ENCODE assay signal across 17 cellular contexts in the genomic region with DNA sequence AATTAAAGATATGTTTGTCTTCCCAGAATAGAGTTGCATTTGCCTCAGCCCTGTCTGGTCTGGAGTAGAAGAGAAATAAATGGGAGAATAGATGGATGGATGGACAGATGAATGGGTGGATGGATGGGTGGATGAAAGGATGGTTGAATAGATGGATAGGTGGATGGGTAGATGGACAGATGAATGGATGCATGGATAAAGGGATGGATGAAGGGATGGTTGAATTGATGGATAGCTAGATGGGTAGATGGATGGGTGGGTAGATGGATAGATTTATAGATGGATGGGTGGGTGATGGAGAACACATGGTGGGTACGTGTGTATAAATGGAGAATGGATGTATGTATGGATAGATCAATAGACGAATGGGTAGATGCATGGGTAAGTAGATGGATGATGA. TPM values are rescaled to one million over a fixed set of nuclear protein-coding genes. Genes with fewer than 3 reads are reported as not detected.
DNase-seq lines count a peak whose midpoint lies in the region; ATAC-seq, FAIRE-seq and TF ChIP-seq lines count a peak whose summit lies in the region.
"Had no signal": no experiment of that assay in that cellular context is flagged by ENCODE, and none has a peak within 500 bp of the region (broad histone marks: within the 10 kb centered on the region; RNA-seq: fewer than 3 reads in every experiment).

No MANE protein-coding gene starts in this region.

- peaks cover 44 to 91% (median 77%) of the 10 kb centered on the region in 10 experiments for H3K4me1 ChIP-seq in BLaER1 treated with 17β-estradiol and CSF1 and Interleukin-3, amounts not matched to agents 10 nM and 100 nM
- peaks cover 25% of the 10 kb centered on the region for H3K4me1 ChIP-seq in neural progenitor cell

- H3K4me1 Mint-ChIP-seq in activated T-helper 17 cell treated with anti-CD3 and anti-CD28 coated beads, Interleukin-2, amount 50 U/mL, for 72 hours: peaks cover 16% of the 10 kb centered on the region
- H3K4me1 Mint-ChIP-seq in neural progenitor cell: peaks cover 30% of the 10 kb centered on the region

- peaks cover 6% of the 10 kb centered on the region for H3K36me3 Mint-ChIP-seq in activated T-helper 17 cell treated with anti-CD3 and anti-CD28 coated beads, Interleukin-2, amount 50 U/mL, for 72 hours (ENCODE audit: low read depth)
- no peaks in the 10 kb centered on the region for H3K36me3 Mint-ChIP-seq in neural progenitor cell
- H3K36me3 Mint-ChIP-seq: CD4-positive, alpha-beta memory T cell had no signal

- H2AFZ ChIP-seq in neural progenitor cell (replicated peaks): no peak overlapping the region
- H2AFZ ChIP-seq: PC-9 had no signal

- H4K20me1 ChIP-seq in BLaER1 treated with 17β-estradiol and CSF1 and Interleukin-3, amounts not matched to agents 10 nM and 100 nM: no peaks in the 10 kb centered on the region
- H4K20me1 ChIP-seq in neural progenitor cell (ENCODE audit: low read depth): no peaks in the 10 kb centered on the region

- peaks cover 16% of the 10 kb centered on the region for H3F3A ChIP-seq in neural progenitor cell (ENCODE audit: low read depth)

- no peaks in the 10 kb centered on the region for H3K9me3 ChIP-seq in BLaER1 treated with 17β-estradiol and CSF1 and Interleukin-3, amounts not matched to agents 10 nM and 100 nM (replicated peaks in 1 of 11)
- H3K9me3 ChIP-seq in neural progenitor cell (ENCODE audit: low read depth): no peaks in the 10 kb centered on the region
- H3K9me3 ChIP-seq: SJCRH30 had no signal

- peak; percentile 33 for FAIRE-seq in GM12892 (lab: Jason Lieb, UNC)

- no peak for ATAC-seq in activated T-helper 17 cell treated with anti-CD3 and anti-CD28 coated beads, Interleukin-2, amount 50 U/mL, for 72 hours (replicated peaks)

- no peak for TF ChIP-seq POLR2A in GM12892 (IDR thresholded peaks at IDR 0.05; ENCODE audit: low read depth, low read length)

- H3K4me3 ChIP-seq in BLaER1 treated with 17β-estradiol and CSF1 and Interleukin-3, amounts not matched to agents 10 nM and 100 nM: no peak overlapping the region
- no peak overlapping the region for H3K4me3 ChIP-seq in neural progenitor cell
- H3K4me3 ChIP-seq: GM23248, PC-9, SJCRH30 had no signal

- peak overlapping the region; percentile 2 for H3K27ac Mint-ChIP-seq in activated T-helper 17 cell treated with anti-CD3 and anti-CD28 coated beads, Interleukin-2, amount 50 U/mL, for 72 hours
- no peak overlapping the region for H3K27ac Mint-ChIP-seq in neural progenitor cell

- H3K79me2 ChIP-seq in neural progenitor cell (ENCODE audit: low read depth): no peaks in the 10 kb centered on the region

- H3K4me3 Mint-ChIP-seq in activated T-helper 17 cell treated with anti-CD3 and anti-CD28 coated beads, Interleukin-2, amount 50 U/mL, for 72 hours: peak overlapping the region; percentile 68
- no peak overlapping the region for H3K4me3 Mint-ChIP-seq in neural progenitor cell

- no peak for TF ChIP-seq CTCF in neural progenitor cell (IDR thresholded peaks at IDR 0.05)

- H3K27ac ChIP-seq in BLaER1 treated with 17β-estradiol and CSF1 and Interleukin-3, amounts not matched to agents 10 nM and 100 nM: peak overlapping the region in 9 of 11 experiments; percentile 77 to 92 (median 84); a peak in 16 of 22 replicates
- no peak overlapping the region for H3K27ac ChIP-seq in neural progenitor cell
- H3K27ac ChIP-seq: PC-9 had no signal

- no peaks in the 10 kb centered on the region for H3K36me3 ChIP-seq in BLaER1 treated with 17β-estradiol and CSF1 and Interleukin-3, amounts not matched to agents 10 nM and 100 nM
- no peaks in the 10 kb centered on the region for H3K36me3 ChIP-seq in neural progenitor cell
- H3K36me3 ChIP-seq: SJCRH30 had no signal

- peak overlapping the region; percentile 62 to 84 (median 80) for H3K4me2 ChIP-seq in BLaER1 treated with 17β-estradiol and CSF1 and Interleukin-3, amounts not matched to agents 10 nM and 100 nM
- peak overlapping the region; percentile 60 for H3K4me2 ChIP-seq in neural progenitor cell
- H3K4me2 ChIP-seq: PC-9 had no signal

- H3K9me3 Mint-ChIP-seq in activated T-helper 17 cell treated with anti-CD3 and anti-CD28 coated beads, Interleukin-2, amount 50 U/mL, for 72 hours: no peaks in the 10 kb centered on the region
- no peaks in the 10 kb centered on the region for H3K9me3 Mint-ChIP-seq in neural progenitor cell

- peak overlapping the region in 5 of 11 experiments; percentile 55 to 80 (median 73); a peak in 5 of 22 replicates for H3K9ac ChIP-seq in BLaER1 treated with 17β-estradiol and CSF1 and Interleukin-3, amounts not matched to agents 10 nM and 100 nM
- H3K9ac ChIP-seq in neural progenitor cell: no peak overlapping the region
- H3K9ac ChIP-seq: GM23248 had no signal

- no peak for DNase-seq in GM12892 (ENCODE audit: insufficient read length)
- no peak for DNase-seq in neural progenitor cell (ENCODE audit: low spot score)
- DNase-seq in NCI-H1436 treated with DMSO at 0.1 percent for 48 hours (lab: John Stamatoyannopoulos, UW): no peak
- no peak for DNase-seq in nucleus accumbens (lab: John Stamatoyannopoulos, UW)
- DNase-seq in stimulated activated CD4-positive, alpha-beta T cell treated with anti-CD3 and anti-CD28 coated beads, Interleukin-1b, Interleukin-23, amount 100 ng/mL, for 48 hours: no peak
- DNase-seq: ACHN; CD4-positive, alpha-beta memory T cell; GM23248; KBM-7; NCI-H1436; NCI-H2029 treated with DMSO at 0.1 percent for 48 hours; NCI-H510A; NCI-H774; PC-9; SJCRH30 had no signal

- no peaks in the 10 kb centered on the region for H3K27me3 Mint-ChIP-seq in activated T-helper 17 cell treated with anti-CD3 and anti-CD28 coated beads, Interleukin-2, amount 50 U/mL, for 72 hours
- peaks cover 11% of the 10 kb centered on the region for H3K27me3 Mint-ChIP-seq in neural progenitor cell (ENCODE audit: insufficient read depth, low read depth)

- H3K27me3 ChIP-seq in BLaER1 treated with 17β-estradiol and CSF1 and Interleukin-3, amounts not matched to agents 10 nM and 100 nM: no peaks in the 10 kb centered on the region
- peaks cover 22% of the 10 kb centered on the region for H3K27me3 ChIP-seq in neural progenitor cell
- H3K27me3 ChIP-seq: SJCRH30 had no signal

RNA-seq across cellular contexts. Expression of a gene that starts 8.5 kb away (rescaled TPM):
- not detected for polyA plus RNA-seq in GM12892 (2012; ENCODE audit: missing spikeins)
- not detected for total RNA-seq in activated T-helper 17 cell treated with anti-CD3 and anti-CD28 coated beads, Interleukin-2, amount 50 U/mL, for 72 hours
- 0.53 TPM in 1 of 2 replicates, not detected in the other for total RNA-seq in neural progenitor cell (ENCODE audit: low replicate concordance)
- total RNA-seq: CD4-positive, alpha-beta memory T cell; GM23248; PC-9 had no signal
- polyA plus RNA-seq: CD4-positive, alpha-beta memory T cell; GM23248 had no signal

RNA-seq across cellular contexts. Expression of a gene that starts 12.5 kb away (rescaled TPM):
- polyA plus RNA-seq in GM12892 (2012; ENCODE audit: missing spikeins): not detected
- 1 to 10 TPM in 1 of 2 donors, not detected in 1; 1.2 TPM for total RNA-seq in activated T-helper 17 cell treated with anti-CD3 and anti-CD28 coated beads, Interleukin-2, amount 50 U/mL, for 72 hours
- 1.1 and 1.6 TPM in 2 replicates for total RNA-seq in neural progenitor cell (ENCODE audit: low replicate concordance)
- total RNA-seq: CD4-positive, alpha-beta memory T cell; GM23248; PC-9 had no signal
- polyA plus RNA-seq: CD4-positive, alpha-beta memory T cell; GM23248 had no signal

RNA-seq across cellular contexts. Expression of a gene that starts 19.4 kb away (rescaled TPM):
- 12.9 TPM for polyA plus RNA-seq in GM12892 (2012; ENCODE audit: missing spikeins)
- total RNA-seq in activated T-helper 17 cell treated with anti-CD3 and anti-CD28 coated beads, Interleukin-2, amount 50 U/mL, for 72 hours: 10 to 100 TPM; 23.2 to 27.5 TPM
- 31.7 and 59.5 TPM in 2 replicates for total RNA-seq in neural progenitor cell (ENCODE audit: low replicate concordance)

RNA-seq across cellular contexts. Expression of a gene that starts 48.1 kb away (rescaled TPM):
- polyA plus RNA-seq in GM12892 (2012; ENCODE audit: missing spikeins): 10.0 TPM
- 100 to 1,000 TPM in 1 of 2 donors, 10 to 100 TPM in 1; 81.2 to 166 TPM for total RNA-seq in activated T-helper 17 cell treated with anti-CD3 and anti-CD28 coated beads, Interleukin-2, amount 50 U/mL, for 72 hours
- 262 and 277 TPM in 2 replicates for total RNA-seq in neural progenitor cell (ENCODE audit: low replicate concordance)
